ENCODE assay signal across 17 cellular contexts in genomic region chr15:66737243-66738010, GRCh38. TPM values are rescaled to one million over a fixed set of nuclear protein-coding genes. Genes with fewer than 3 reads are reported as not detected.
"Had no signal": no experiment of that assay in that cellular context is flagged by ENCODE, and none has a peak within 500 bp of the region (broad histone marks: within the 10 kb centered on the region; RNA-seq: fewer than 3 reads in every experiment).

No MANE protein-coding gene starts in this region.

- H3K27ac ChIP-seq: brain microvascular endothelial cell, gastrocnemius medialis, heart right ventricle, prostate gland had no signal

- H3K4me1 ChIP-seq: prostate gland had no signal

- H3K9me3 ChIP-seq: gastrocnemius medialis, heart right ventricle, prostate gland, tibial nerve had no signal

- ATAC-seq: activated naive CD4-positive, alpha-beta T cell treated with anti-CD3 and anti-CD28 coated beads, Interleukin-2, amount 50 U/mL, for 72 hours; activated T-cell treated with anti-CD3 and anti-CD28 coated beads, Interleukin-2, amount 50 U/mL, for 72 hours; effector memory CD8-positive, alpha-beta T cell; gastrocnemius medialis; heart right ventricle; naive thymus-derived CD8-positive, alpha-beta T cell; sciatic nerve had no signal

- H3K4me3 ChIP-seq: gastrocnemius medialis, heart right ventricle, prostate gland, tibial nerve had no signal

- H3K27me3 ChIP-seq: brain microvascular endothelial cell, gastrocnemius medialis, heart right ventricle, tibial nerve had no signal

- H3K36me3 ChIP-seq: brain microvascular endothelial cell, gastrocnemius medialis, heart right ventricle, prostate gland, tibial nerve had no signal

- DNase-seq: activated CD4-positive, alpha-beta T cell treated with anti-CD3 and anti-CD28 coated beads, Interleukin-2, amount 10 ng/mL, durations not matched to agents 7 days and 5 days; activated CD4-positive, CD25-positive, alpha-beta regulatory T cell; activated CD8-positive, alpha-beta memory T cell treated with anti-CD3 and anti-CD28 coated beads, Interleukin-2, amount 50 U/mL, for 48 hours; activated gamma-delta T cell; activated T-cell treated with anti-CD3 and anti-CD28 coated beads, Interleukin-2, amount 50 U/mL, for 72 hours; amniotic stem cell; brain microvascular endothelial cell; effector memory CD8-positive, alpha-beta T cell; gastrocnemius medialis; heart right ventricle; naive thymus-derived CD8-positive, alpha-beta T cell; nucleus accumbens; stimulated activated CD4-positive, alpha-beta T cell treated with anti-CD3 and anti-CD28 coated beads, Interleukin-2, amount 100 ng/mL, for 24 hours had no signal

RNA-seq across cellular contexts. Expression of gene SMAD6, which starts 35.4 kb away (rescaled TPM):
- polyA plus RNA-seq: naive thymus-derived CD8-positive, alpha-beta T cell had no signal
